ENCODE assay signal across 1 cellular context in genomic region chr15:48176957-48177356, GRCh38.
TF ChIP-seq lines count a peak whose summit lies in the region.

No MANE protein-coding gene starts in this region.

TF ChIP-seq in H1, 55 proteins besides CTCF, POLR2A, EP300 and RAD21 (continued from another document):
- TF ChIP-seq EZH2 (IDR thresholded peaks at IDR 0.05; ENCODE audit: low read depth, low read length, severe bottlenecking): no peak
- TF ChIP-seq YY1 (IDR thresholded peaks at IDR 0.05; ENCODE audit: low read depth, low read length): no peak
- TF ChIP-seq FOSL1 (IDR thresholded peaks at IDR 0.05; ENCODE audit: insufficient read depth, low read depth, low read length): no peak
- TF ChIP-seq CEBPB (IDR thresholded peaks at IDR 0.05; ENCODE audit: low read depth, low read length): no peak
- no peak for TF ChIP-seq JUN (IDR thresholded peaks at IDR 0.05; ENCODE audit: low read depth, low read length)
